24 cellular contexts compared by ENCODE assay signal in the genomic region with DNA sequence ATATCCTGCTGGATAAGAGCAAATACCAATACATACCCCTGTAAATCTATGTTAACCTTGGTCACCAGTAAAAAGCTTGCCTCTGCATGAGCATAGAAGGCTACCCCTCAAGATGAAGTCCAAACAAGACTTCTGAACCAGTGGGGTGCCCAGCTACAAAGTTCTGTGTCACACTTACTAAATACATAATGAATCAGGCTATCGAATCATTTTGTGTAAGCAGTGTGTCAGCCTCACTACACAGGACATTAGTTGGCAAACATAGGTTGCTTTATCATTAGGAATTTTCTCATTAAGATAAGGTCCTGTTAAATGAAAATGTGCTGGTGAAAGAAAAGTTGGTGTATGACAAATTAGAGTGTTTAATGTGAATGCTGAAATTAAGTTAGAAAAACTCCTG.
"Had no signal": no experiment of that assay in that cellular context is flagged by ENCODE, and none has a peak within 500 bp of the region (broad histone marks: within the 10 kb centered on the region; RNA-seq: fewer than 3 reads in every experiment).

No MANE protein-coding gene starts in this region.

- H3K36me3 ChIP-seq: cardiac muscle cell, Peyer's patch, SJSA1 had no signal

- ATAC-seq: activated T-cell treated with anti-CD3 and anti-CD28 coated beads, Interleukin-2, amount 50 U/mL, for 4 hours; K562; SK-N-SH treated with all-trans-retinoic acid at 6 μM for 48 hours had no signal

- H3K27me3 ChIP-seq: Peyer's patch, SJSA1 had no signal

- H3K4me3 ChIP-seq: cardiac muscle cell, K562, Peyer's patch, SJSA1 had no signal

- DNase-seq: activated B cell treated with CpG ODN at 0.5 μM for 24 hours; activated CD4-positive, alpha-beta memory T cell treated with anti-CD3 and anti-CD28 coated beads for 36 hours; activated CD4-positive, alpha-beta T cell treated with anti-CD3 and anti-CD28 coated beads for 1 hour; activated CD4-positive, alpha-beta T cell treated with anti-CD3 and anti-CD28 coated beads, Interleukin-2, amount 10 ng/mL, durations not matched to agents 7 days and 5 days; activated CD8-positive, alpha-beta memory T cell treated with anti-CD3 and anti-CD28 coated beads for 24 hours; activated effector memory CD4-positive, alpha-beta T cell treated with anti-CD3 and anti-CD28 coated beads, Interleukin-2, amount 50 U/mL, for 16 hours; activated naive CD4-positive, alpha-beta T cell treated with anti-CD3 and anti-CD28 coated beads for 36 hours; activated T-cell treated with anti-CD3 and anti-CD28 coated beads, Interleukin-2, amount 50 U/mL, for 4 hours; amygdala; Karpas-422; NCI-H1105 treated with DMSO at 0.1 percent for 48 hours; NCI-H1436 treated with DMSO at 0.1 percent for 48 hours; NCI-H187; NCI-H2081; NCI-H510A treated with DMSO at 0.1 percent for 48 hours; NCI-H69; NK-92 treated with Interleukin-12 subunit alpha and Interleukin-12 subunit beta, amount 100 ng/mL, for 24 hours; OCI-M1; Peyer's patch; SHP77 had no signal

- H3K27ac ChIP-seq: cardiac muscle cell, Peyer's patch, SJSA1 had no signal

- H3K4me1 ChIP-seq: Peyer's patch, SJSA1 had no signal

- H3K9me3 ChIP-seq: SJSA1 had no signal
